ENCODE assay signal across 10 cellular contexts in the genomic region with DNA sequence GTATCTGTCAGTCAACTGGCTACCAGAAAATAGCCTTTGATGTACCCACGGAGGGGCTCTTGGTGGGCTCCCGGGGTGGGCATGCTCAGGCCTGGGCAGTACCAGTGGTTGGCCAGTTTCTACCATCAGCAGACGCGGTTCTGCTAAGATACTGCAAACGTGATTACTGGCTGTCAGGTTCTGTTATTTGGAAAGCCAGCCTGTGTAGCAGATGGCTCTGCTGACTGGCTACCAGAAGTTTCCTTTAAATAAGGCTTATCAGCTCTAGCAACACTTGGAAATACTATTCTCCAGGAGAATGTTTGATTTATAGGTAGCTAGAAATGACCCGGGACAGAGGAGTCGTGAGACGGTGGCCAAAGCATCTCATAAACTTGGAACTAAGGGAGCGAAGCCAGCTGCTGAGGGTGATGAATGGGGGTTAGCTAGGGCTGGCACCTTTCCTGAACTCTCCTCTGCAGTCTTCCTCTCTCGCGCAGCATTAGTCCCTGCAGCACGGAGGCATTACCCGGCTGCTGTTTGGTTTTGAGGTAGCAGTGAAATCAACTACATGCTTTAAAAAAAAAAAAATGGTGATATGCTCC.
A peak's percentile ranks its signal among the peaks of the same experiment; 100 is the strongest.
DNase-seq lines count a peak whose midpoint lies in the region; ATAC-seq and TF ChIP-seq lines count a peak whose summit lies in the region.
"Had no signal": no experiment of that assay in that cellular context is flagged by ENCODE, and none has a peak within 500 bp of the region (broad histone marks: within the 10 kb centered on the region; RNA-seq: fewer than 3 reads in every experiment).

No MANE protein-coding gene starts in this region.

- TF ChIP-seq CTCF in fibroblast of the aortic adventitia (IDR thresholded peaks at IDR 0.05; ENCODE audit: insufficient read depth, low read length) = no peak

- ATAC-seq in GM18867 (IDR thresholded peaks at IDR 0.05; ENCODE audit: unreplicated experiment) = no peak
- ATAC-seq: GM12878 had no signal

- H3K4me3 ChIP-seq in fibroblast of the aortic adventitia (ENCODE audit: low read depth, low read length) = peak overlapping the region; percentile 43
- H3K4me3 ChIP-seq: GM12878, lung had no signal

- DNase-seq in ELF-1 (ENCODE audit: low read depth, low spot score) (peak; percentile 14), OCI-M1 (lab: John Stamatoyannopoulos, UW) (peak; percentile 32), fibroblast of the aortic adventitia (ENCODE audit: low read depth) (peak; percentile 59), retina (peak; percentile 55), OCI-M2 (lab: John Stamatoyannopoulos, UW; ENCODE audit: unreplicated experiment) (no peak), pons (ENCODE audit: low spot score) (no peak)
- DNase-seq in activated CD4-positive, CD25-positive, alpha-beta regulatory T cell (lab: John Stamatoyannopoulos, UW) = no peak

Comparison
In these comparisons a context has a peak if more than half of its experiments do, and no peak if none do; other contexts are left out.
1. DNase-seq: peak in ELF-1 (single experiment), OCI-M1 (single experiment), fibroblast of the aortic adventitia (single experiment) and retina (single experiment); none in OCI-M2 (single experiment), activated CD4-positive, CD25-positive, alpha-beta regulatory T cell (0 of 4) and pons (single experiment).